ENCODE assay signal across 17 cellular contexts in genomic region chr20:48673485-48673884, GRCh38.
DNase-seq lines count a peak whose midpoint lies in the region; ATAC-seq and TF ChIP-seq lines count a peak whose summit lies in the region.
"Had no signal": no experiment of that assay in that cellular context is flagged by ENCODE, and none has a peak within 500 bp of the region (broad histone marks: within the 10 kb centered on the region; RNA-seq: fewer than 3 reads in every experiment).

No MANE protein-coding gene starts in this region.

- H3K27ac ChIP-seq in CD8-positive, alpha-beta T cell (ENCODE audit: low read depth, low read length), result no peak overlapping the region
- H3K27ac ChIP-seq: heart left ventricle, uterus had no signal

- intact Hi-C loops in CD8-positive, alpha-beta T cell (cut with DNase I, micrococcal nuclease), result no loop called here
- intact Hi-C loops in natural killer cell (cut with micrococcal nuclease), result no loop called here

- no peaks in the 10 kb centered on the region for H3K4me1 Mint-ChIP-seq in CD8-positive, alpha-beta T cell (ENCODE audit: low read depth)
- no peaks in the 10 kb centered on the region for H3K4me1 Mint-ChIP-seq in IgD-negative memory B cell
- H3K4me1 Mint-ChIP-seq in T-helper 17 cell, result peaks cover 22% of the 10 kb centered on the region
- peaks cover 27 to 46% of the 10 kb centered on the region in 2 donors for H3K4me1 Mint-ChIP-seq in natural killer cell

- no peaks in the 10 kb centered on the region for H3K9me3 Mint-ChIP-seq in CD8-positive, alpha-beta T cell
- H3K9me3 Mint-ChIP-seq in IgD-negative memory B cell, result no peaks in the 10 kb centered on the region
- no peaks in the 10 kb centered on the region for H3K9me3 Mint-ChIP-seq in natural killer cell
- H3K9me3 Mint-ChIP-seq: HFFc6 had no signal

- no peak for TF ChIP-seq CTCF in CD8-positive, alpha-beta T cell (IDR thresholded peaks at IDR 0.05)
- TF ChIP-seq CTCF in natural killer cell (IDR thresholded peaks at IDR 0.05), result no peak

- no peaks in the 10 kb centered on the region for H3K9me3 ChIP-seq in CD8-positive, alpha-beta T cell (ENCODE audit: low read length)
- H3K9me3 ChIP-seq in T-helper 17 cell (ENCODE audit: control insufficient read depth, low read length, poor library complexity, severe bottlenecking), result no peaks in the 10 kb centered on the region
- H3K9me3 ChIP-seq: heart left ventricle, uterus had no signal

- no peak overlapping the region for H3K4me3 ChIP-seq in CD8-positive, alpha-beta T cell (ENCODE audit: low read depth, low read length)
- H3K4me3 ChIP-seq: heart left ventricle, lung, uterus had no signal

- no peak for DNase-seq in CD8-positive, alpha-beta T cell
- DNase-seq in T-helper 17 cell (no peak), natural killer cell (no peak)
- no peak for DNase-seq in stimulated activated CD4-positive, alpha-beta T cell treated with anti-CD3 and anti-CD28 coated beads, Interleukin-1b, Interleukin-23, amount 100 ng/mL, for 48 hours
- DNase-seq: activated CD8-positive, alpha-beta memory T cell treated with anti-CD3 and anti-CD28 coated beads for 24 hours; activated effector memory CD4-positive, alpha-beta T cell treated with anti-CD3 and anti-CD28 coated beads, Interleukin-2, amount 50 U/mL, for 16 hours; heart left ventricle; HFFc6; Kasumi-1; NCI-H1436 treated with DMSO at 0.1 percent for 48 hours; NCI-H748 treated with DMSO at 0.1 percent for 48 hours; SW 1271; uterus had no signal

- H3K27ac Mint-ChIP-seq in CD8-positive, alpha-beta T cell, result peak overlapping the region; percentile 9
- H3K27ac Mint-ChIP-seq in IgD-negative memory B cell, result peak overlapping the region in 2 of 3 donors; percentile 79 to 90
- H3K27ac Mint-ChIP-seq in T-helper 17 cell, result peak overlapping the region; percentile 88
- peak overlapping the region; percentile 74 to 82 for H3K27ac Mint-ChIP-seq in natural killer cell
- H3K27ac Mint-ChIP-seq: HFFc6 had no signal

- no peaks in the 10 kb centered on the region for H3K4me1 ChIP-seq in CD8-positive, alpha-beta T cell (ENCODE audit: insufficient read depth, low read length)
- H3K4me1 ChIP-seq: uterus had no signal

- POLR2A ChIA-PET in CD8-positive, alpha-beta T cell (lab: Charles Lee), result no interaction called here

- ATAC-seq in CD8-positive, alpha-beta T cell, result no peak
- ATAC-seq in T-helper 17 cell (no peak), natural killer cell (peak in 2 of 3 donors; percentile 26 to 57), GM18520 (IDR thresholded peaks at IDR 0.05; ENCODE audit: unreplicated experiment) (no peak), HG02763 (IDR thresholded peaks at IDR 0.05; ENCODE audit: unreplicated experiment) (no peak)
- ATAC-seq: heart left ventricle had no signal

- H3K27me3 ChIP-seq in CD8-positive, alpha-beta T cell (ENCODE audit: insufficient read depth, low read length), result no peaks in the 10 kb centered on the region
- H3K27me3 ChIP-seq: heart left ventricle, uterus had no signal

- CTCF ChIA-PET in CD8-positive, alpha-beta T cell (lab: Charles Lee), result interaction anchor here (1.4 kb wide), 1 partner anchor 16 kb away, joined by 3 read pairs; no protein-coding TSS in a partner anchor

- H3K36me3 Mint-ChIP-seq in CD8-positive, alpha-beta T cell, result peaks cover 81% of the 10 kb centered on the region
- H3K36me3 Mint-ChIP-seq in IgD-negative memory B cell (peaks cover 7% of the 10 kb centered on the region), T-helper 17 cell (ENCODE audit: low read depth) (peaks cover 6% of the 10 kb centered on the region), natural killer cell (peaks cover 30% of the 10 kb centered on the region)

- no peaks in the 10 kb centered on the region for H3K27me3 Mint-ChIP-seq in CD8-positive, alpha-beta T cell (ENCODE audit: low read depth)
- H3K27me3 Mint-ChIP-seq in IgD-negative memory B cell (no peaks in the 10 kb centered on the region), T-helper 17 cell (no peaks in the 10 kb centered on the region), natural killer cell (ENCODE audit: low read depth in 2 of 2) (no peaks in the 10 kb centered on the region)

- peaks cover 44% of the 10 kb centered on the region for H3K36me3 ChIP-seq in CD8-positive, alpha-beta T cell (ENCODE audit: insufficient read depth, low read length)
- H3K36me3 ChIP-seq: uterus had no signal

- no peak overlapping the region for H3K4me3 Mint-ChIP-seq in CD8-positive, alpha-beta T cell
- H3K4me3 Mint-ChIP-seq in IgD-negative memory B cell (peak overlapping the region in 1 of 4 donors; percentile 13), T-helper 17 cell (no peak overlapping the region), natural killer cell (no peak overlapping the region)
- H3K4me3 Mint-ChIP-seq: HFFc6 had no signal

Comparison
In these comparisons a context has a peak if more than half of its experiments do, and no peak if none do; other contexts are left out.
1. ATAC-seq: peak in natural killer cell (2 of 3); none in CD8-positive, alpha-beta T cell (single experiment), T-helper 17 cell (single experiment), GM18520 (single experiment) and HG02763 (single experiment).
2. H3K27ac Mint-ChIP-seq: peak in every context shown above with its lines; median percentile 88 in T-helper 17 cell; 84 in IgD-negative memory B cell; 78 in natural killer cell; 9 in CD8-positive, alpha-beta T cell.